13 cellular contexts compared by ENCODE assay signal in genomic region chr3:119663885-119664284, GRCh38. TPM values are rescaled to one million over a fixed set of nuclear protein-coding genes. Genes with fewer than 3 reads are reported as not detected.
DNase-seq lines count a peak whose midpoint lies in the region; ATAC-seq, FAIRE-seq and TF ChIP-seq lines count a peak whose summit lies in the region.
"Had no signal": no experiment of that assay in that cellular context is flagged by ENCODE, and none has a peak within 500 bp of the region (broad histone marks: within the 10 kb centered on the region; RNA-seq: fewer than 3 reads in every experiment).

No MANE protein-coding gene starts in this region.

- no peaks in the 10 kb centered on the region for H3K27me3 Mint-ChIP-seq in type B pancreatic cell
- H3K27me3 Mint-ChIP-seq: activated naive CD8-positive, alpha-beta T cell had no signal

- H3K27ac ChIP-seq in heart right ventricle (peak overlapping the region in 8 of 10 donors; percentile 90 to 98 (median 94)), muscle layer of colon (ENCODE audit: low read depth, low read length) (peak overlapping the region; percentile 36), stomach smooth muscle (ENCODE audit: low read length) (peak overlapping the region; percentile 56)

- 82 to 85% methylated on average over 2 of the region's 2 CpGs for WGBS in heart right ventricle, 2 donors

- H3K9me3 ChIP-seq in heart right ventricle (no peaks in the 10 kb centered on the region), muscle layer of colon (ENCODE audit: low read length) (no peaks in the 10 kb centered on the region), stomach smooth muscle (ENCODE audit: control insufficient read depth in 2 of 2, low read length in 2 of 2) (no peaks in the 10 kb centered on the region)

- intact Hi-C loops in heart right ventricle (cut with DNase I) (no loop called here), Right ventricle myocardium inferior (cut with DNase I) (no loop called here)

- H3K4me3 Mint-ChIP-seq in type B pancreatic cell = no peak overlapping the region
- H3K4me3 Mint-ChIP-seq: activated naive CD8-positive, alpha-beta T cell had no signal

- no peaks in the 10 kb centered on the region for H3K4me1 Mint-ChIP-seq in type B pancreatic cell (ENCODE audit: unreplicated experiment)

- ATAC-seq in heart right ventricle (no peak), Right ventricle myocardium inferior (no peak), GM19035 (IDR thresholded peaks at IDR 0.05; ENCODE audit: unreplicated experiment) (no peak)

- no peaks in the 10 kb centered on the region for H3K9me3 Mint-ChIP-seq in type B pancreatic cell

- DNase-seq in heart right ventricle (no peak), Right ventricle myocardium inferior (ENCODE audit: missing footprints) (no peak), amniotic epithelial cell (ENCODE audit: low read depth) (peak; percentile 34), type B pancreatic cell (ENCODE audit: extremely low spot score, unreplicated experiment) (no peak), H54 (ENCODE audit: insufficient read length, low spot score) (no peak)
- DNase-seq: activated CD4-positive, alpha-beta T cell treated with anti-CD3 and anti-CD28 coated beads for 1 hour; cerebellar nuclear complex; T-helper 2 cell had no signal

- H3K4me1 ChIP-seq in heart right ventricle (peaks cover 4 to 60% (median 32%) of the 10 kb centered on the region in 9 donors), muscle layer of colon (ENCODE audit: insufficient read depth, low read length) (peaks cover 51% of the 10 kb centered on the region), stomach smooth muscle (ENCODE audit: control insufficient read depth, insufficient read depth, low read length) (peaks cover 34% of the 10 kb centered on the region)

- H3K27me3 ChIP-seq in heart right ventricle = no peaks in the 10 kb centered on the region
- H3K27me3 ChIP-seq in muscle layer of colon (ENCODE audit: control insufficient read depth in 1 of 2, insufficient read depth in 2 of 2, low read length in 2 of 2) = no peaks in the 10 kb centered on the region
- no peaks in the 10 kb centered on the region for H3K27me3 ChIP-seq in stomach smooth muscle (ENCODE audit: control insufficient read depth in 1 of 2, insufficient read depth in 2 of 2, low read length in 2 of 2)

- H3K27ac Mint-ChIP-seq in type B pancreatic cell = no peak overlapping the region
- H3K27ac Mint-ChIP-seq: activated naive CD8-positive, alpha-beta T cell had no signal

- H3K36me3 ChIP-seq in heart right ventricle = peaks cover 0 to 24% (median 0%) of the 10 kb centered on the region in 9 donors
- no peaks in the 10 kb centered on the region for H3K36me3 ChIP-seq in muscle layer of colon (ENCODE audit: insufficient read depth, low read length)
- no peaks in the 10 kb centered on the region for H3K36me3 ChIP-seq in stomach smooth muscle (ENCODE audit: control insufficient read depth in 2 of 2, insufficient read depth in 2 of 2, low read length in 2 of 2)

- no peak for FAIRE-seq in H54 (lab: Jason Lieb, UNC)

- TF ChIP-seq POLR2A in H54 (IDR thresholded peaks at IDR 0.05; ENCODE audit: low read depth, low read length) = no peak

- H3K4me3 ChIP-seq in heart right ventricle = no peak overlapping the region
- H3K4me3 ChIP-seq in muscle layer of colon (ENCODE audit: low read depth in 1 of 2, low read length in 2 of 2) = no peak overlapping the region
- H3K4me3 ChIP-seq in stomach smooth muscle (ENCODE audit: low read length in 2 of 2) = peak overlapping the region in 1 of 2 donors; percentile 14

- peaks cover 8% of the 10 kb centered on the region for H3K36me3 Mint-ChIP-seq in type B pancreatic cell
- H3K36me3 Mint-ChIP-seq: activated naive CD8-positive, alpha-beta T cell had no signal

- TF ChIP-seq CTCF in heart right ventricle (IDR thresholded peaks at IDR 0.05) = no peak
- no peak for TF ChIP-seq CTCF in type B pancreatic cell (conservative IDR thresholded peaks at IDR 0.05)

- peak overlapping the region; percentile 11 for H3K9ac ChIP-seq in muscle layer of colon (ENCODE audit: low read length)
- H3K9ac ChIP-seq in stomach smooth muscle (ENCODE audit: low read length in 2 of 2) = peak overlapping the region in 1 of 2 donors; percentile 97

RNA-seq across cellular contexts. Expression of gene POPDC2, which starts 3.5 kb away (rescaled TPM):
- total RNA-seq in heart right ventricle = 100 to 1,000 TPM; 598 to 928 (median 732) TPM
- polyA plus RNA-seq in heart right ventricle = 100 to 1,000 TPM; 351 to 805 TPM
- 605 TPM for total RNA-seq in Right ventricle myocardium inferior
- 1.4 and 2.6 TPM in 2 replicates for total RNA-seq in type B pancreatic cell (ENCODE audit: low replicate concordance)

RNA-seq across cellular contexts. Expression of gene COX17, which starts 13.3 kb away (rescaled TPM):
- 100 to 1,000 TPM in 6 of 10 donors, 10 to 100 TPM in 4; 76.2 to 175 (median 107) TPM for total RNA-seq in heart right ventricle
- 100 to 1,000 TPM; 228 to 733 TPM for polyA plus RNA-seq in heart right ventricle
- 167 TPM for total RNA-seq in Right ventricle myocardium inferior
- 28.3 and 32.0 TPM in 2 replicates for total RNA-seq in type B pancreatic cell (ENCODE audit: low replicate concordance)

RNA-seq across cellular contexts. Expression of gene CFAP91, which starts 38.9 kb away (rescaled TPM):
- total RNA-seq in heart right ventricle = under 1 TPM; 0.19 to 0.92 (median 0.49) TPM
- 1 to 10 TPM in 1 of 2 donors, under 1 TPM in 1; 0.25 to 1.6 TPM for polyA plus RNA-seq in heart right ventricle
- total RNA-seq in Right ventricle myocardium inferior = 0.70 TPM
- total RNA-seq in type B pancreatic cell (ENCODE audit: low replicate concordance) = 2.1 and 19.0 TPM in 2 replicates
- polyA plus RNA-seq: AG04450 had no signal

Comparison
In these comparisons a context has a peak if more than half of its experiments do, and no peak if none do; other contexts are left out.
1. H3K27ac ChIP-seq: peak in every context shown above with its lines; median percentile 94 in heart right ventricle; 56 in stomach smooth muscle; 36 in muscle layer of colon.
2. RNA of gene POPDC2, which starts 3.5 kb away (total RNA-seq): 598 to 928 TPM in heart right ventricle and 605 TPM in Right ventricle myocardium inferior (single experiment); 1.4 to 2.6 TPM in type B pancreatic cell; every median in the first group is over 100 times any median in the second.